In genomic region chr11:95231126-95231880, GRCh38 we compare ENCODE assay signal across 1 cellular context.
TF ChIP-seq lines count a peak whose summit lies in the region.

A gene with protein sequence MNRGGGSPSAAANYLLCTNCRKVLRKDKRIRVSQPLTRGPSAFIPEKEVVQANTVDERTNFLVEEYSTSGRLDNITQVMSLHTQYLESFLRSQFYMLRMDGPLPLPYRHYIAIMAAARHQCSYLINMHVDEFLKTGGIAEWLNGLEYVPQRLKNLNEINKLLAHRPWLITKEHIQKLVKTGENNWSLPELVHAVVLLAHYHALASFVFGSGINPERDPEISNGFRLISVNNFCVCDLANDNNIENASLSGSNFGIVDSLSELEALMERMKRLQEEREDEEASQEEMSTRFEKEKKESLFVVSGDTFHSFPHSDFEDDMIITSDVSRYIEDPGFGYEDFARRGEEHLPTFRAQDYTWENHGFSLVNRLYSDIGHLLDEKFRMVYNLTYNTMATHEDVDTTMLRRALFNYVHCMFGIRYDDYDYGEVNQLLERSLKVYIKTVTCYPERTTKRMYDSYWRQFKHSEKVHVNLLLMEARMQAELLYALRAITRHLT (minus strand): TSS chr11:95231202. CDS start chr11:95230860, 342 bp downstream.

TF ChIP-seq in H1, 55 proteins besides CTCF, POLR2A, EP300 and RAD21 (continued from another document):
- TF ChIP-seq SP2 (IDR thresholded peaks at IDR 0.05; ENCODE audit: low read length): no peak
- no peak for TF ChIP-seq CEBPB (IDR thresholded peaks at IDR 0.05; ENCODE audit: low read depth, low read length)
- no peak for TF ChIP-seq CBX5 (IDR thresholded peaks at IDR 0.05; ENCODE audit: low read depth, low read length)
- TF ChIP-seq, protein P1, sequence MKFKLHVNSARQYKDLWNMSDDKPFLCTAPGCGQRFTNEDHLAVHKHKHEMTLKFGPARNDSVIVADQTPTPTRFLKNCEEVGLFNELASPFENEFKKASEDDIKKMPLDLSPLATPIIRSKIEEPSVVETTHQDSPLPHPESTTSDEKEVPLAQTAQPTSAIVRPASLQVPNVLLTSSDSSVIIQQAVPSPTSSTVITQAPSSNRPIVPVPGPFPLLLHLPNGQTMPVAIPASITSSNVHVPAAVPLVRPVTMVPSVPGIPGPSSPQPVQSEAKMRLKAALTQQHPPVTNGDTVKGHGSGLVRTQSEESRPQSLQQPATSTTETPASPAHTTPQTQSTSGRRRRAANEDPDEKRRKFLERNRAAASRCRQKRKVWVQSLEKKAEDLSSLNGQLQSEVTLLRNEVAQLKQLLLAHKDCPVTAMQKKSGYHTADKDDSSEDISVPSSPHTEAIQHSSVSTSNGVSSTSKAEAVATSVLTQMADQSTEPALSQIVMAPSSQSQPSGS (IDR thresholded peaks at IDR 0.05; ENCODE audit: low read length): 0 out of 2 replicates have a peak, but pooled peaks have one; percentile 2
- TF ChIP-seq SIRT6 (IDR thresholded peaks at IDR 0.05; ENCODE audit: low read length): no peak
- peak; percentile 55 for TF ChIP-seq POLR2AphosphoS5 (IDR thresholded peaks at IDR 0.05; ENCODE audit: low read depth, low read length)
- no peak for TF ChIP-seq JUN (IDR thresholded peaks at IDR 0.05; ENCODE audit: low read depth, low read length)
- TF ChIP-seq GTF2F1 (IDR thresholded peaks at IDR 0.05; ENCODE audit: borderline replicate concordance, low read depth, low read length): no peak
